Comparison of ENCODE assay signal across 7 cellular contexts in genomic region chr1:148605266-148605665, GRCh38. TPM values are rescaled to one million over a fixed set of nuclear protein-coding genes. Genes with fewer than 3 reads are reported as not detected.
A peak's percentile ranks its signal among the peaks of the same experiment; 100 is the strongest.
DNase-seq lines count a peak whose midpoint lies in the region; ATAC-seq and TF ChIP-seq lines count a peak whose summit lies in the region.
"Not testable (repeated sequence)": the region's sequence is repeated elsewhere in the genome, so short reads cannot be mapped to it uniquely, and the experiment has no call there.

No MANE protein-coding gene starts in this region.

- not testable (repeated sequence) for H2AFZ ChIP-seq in IMR-90 (replicated peaks; ENCODE audit: low read length, poor library complexity)

- not testable (repeated sequence) for H4K5ac ChIP-seq in IMR-90 (ENCODE audit: low read depth, low read length)

- not testable (repeated sequence) for H4K91ac ChIP-seq in IMR-90 (ENCODE audit: insufficient read depth, low read depth, low read length)

- H2AK9ac ChIP-seq in IMR-90 (replicated peaks; ENCODE audit: low read depth, low read length, poor library complexity): not testable (repeated sequence)

- not testable (repeated sequence) for H3K79me1 ChIP-seq in IMR-90 (ENCODE audit: low read depth in 1 of 2, low read length in 2 of 2)

- not testable (repeated sequence) for H4K20me1 ChIP-seq in IMR-90 (ENCODE audit: insufficient read depth, low read length)

- H2BK15ac ChIP-seq in IMR-90 (ENCODE audit: low read depth, low read length): not testable (repeated sequence)

- intact Hi-C loops in IMR-90 (cut with micrococcal nuclease); activated CD4-positive, alpha-beta T cell treated with anti-CD3 and anti-CD28 coated beads, Interleukin-2, amount 10 ng/mL, durations not matched to agents 24 days and 14 days (cut with micrococcal nuclease): not testable (repeated sequence)

- not testable (repeated sequence) for H2BK120ac ChIP-seq in IMR-90 (ENCODE audit: low read depth, low read length)

- dilution Hi-C loops in IMR-90 (cut with HindIII; ENCODE audit: low sequenced_read_pairs, unreplicated experiment): not testable (repeated sequence)

- DNase-seq in ACHN (peak; percentile 44), IMR-90 (peak; percentile 0), cardiac fibroblast (ENCODE audit: low read depth in 2 of 2) (peak; percentile 4 to 63), glomerular visceral epithelial cell (ENCODE audit: extremely low spot score) (peak; percentile 11), kidney tubule cell (ENCODE audit: low spot score) (peak; percentile 32), renal cortical epithelial cell (ENCODE audit: low read depth) (peak; percentile 64)
- DNase-seq in activated CD4-positive, alpha-beta T cell treated with anti-CD3 and anti-CD28 coated beads, Interleukin-2, amount 10 ng/mL, durations not matched to agents 24 days and 14 days: not testable (repeated sequence)

- TF ChIP-seq POLR2A in IMR-90 (IDR thresholded peaks at IDR 0.05; ENCODE audit: low read depth, low read length): not testable (repeated sequence)

- not testable (repeated sequence) for BruUV-seq in IMR-90 (replicated peaks; lab: Mats Ljungman, UMichigan)

- not testable (repeated sequence) for H3K14ac ChIP-seq in IMR-90 (replicated peaks; ENCODE audit: low read depth, low read length)

- TF ChIP-seq RAD21 in IMR-90 (IDR thresholded peaks at IDR 0.05; ENCODE audit: low read length): not testable (repeated sequence)

- not testable (repeated sequence) for H2BK20ac ChIP-seq in IMR-90 (ENCODE audit: low read depth, low read length)

- H2AK5ac ChIP-seq in IMR-90 (ENCODE audit: low read depth, low read length): not testable (repeated sequence)

- not testable (repeated sequence) for H2BK5ac ChIP-seq in IMR-90 (ENCODE audit: low read depth, low read length, poor library complexity, severe bottlenecking)

- not testable (repeated sequence) for TF ChIP-seq CTCF in IMR-90 (conservative IDR thresholded peaks at IDR 0.05; ENCODE audit: low read depth, low read length); cardiac fibroblast (IDR thresholded peaks at IDR 0.05; ENCODE audit: low read depth, low read length)

- not testable (repeated sequence) for H3K36me3 Mint-ChIP-seq in activated CD4-positive, alpha-beta T cell treated with anti-CD3 and anti-CD28 coated beads, Interleukin-2, amount 10 ng/mL, durations not matched to agents 24 days and 14 days (ENCODE audit: low read depth)

- H3K27ac Mint-ChIP-seq in activated CD4-positive, alpha-beta T cell treated with anti-CD3 and anti-CD28 coated beads, Interleukin-2, amount 10 ng/mL, durations not matched to agents 24 days and 14 days: peak overlapping the region; percentile 23

- H4K8ac ChIP-seq in IMR-90 (ENCODE audit: low read depth in 2 of 2, low read length in 2 of 2): not testable (repeated sequence)

- H3K4me3 ChIP-seq in IMR-90 (ENCODE audit: insufficient read depth, low read depth, low read length); cardiac fibroblast (replicated peaks in 1 of 2; ENCODE audit: low read depth in 2 of 2, low read length in 2 of 2): not testable (repeated sequence)

- not testable (repeated sequence) for H3K9me3 Mint-ChIP-seq in activated CD4-positive, alpha-beta T cell treated with anti-CD3 and anti-CD28 coated beads, Interleukin-2, amount 10 ng/mL, durations not matched to agents 24 days and 14 days

- H3K4me2 ChIP-seq in IMR-90 (ENCODE audit: low read depth, low read length): not testable (repeated sequence)

- not testable (repeated sequence) for H3K4me1 ChIP-seq in IMR-90 (ENCODE audit: control insufficient read depth, insufficient read depth, low read length)

- H3K4me1 Mint-ChIP-seq in activated CD4-positive, alpha-beta T cell treated with anti-CD3 and anti-CD28 coated beads, Interleukin-2, amount 10 ng/mL, durations not matched to agents 24 days and 14 days: not testable (repeated sequence)

- in situ Hi-C loops in ACHN (cut with HindIII; ENCODE audit: low pct_ligation_motif_present, low pct_unique_long_range_greater_than_20kb, low sequenced_read_pairs); IMR-90 (cut with MboI; ENCODE audit: low sequenced_read_pairs): not testable (repeated sequence)

- no CpG with 5 or more reads among the region's 2 CpGs for WGBS in IMR-90 (ENCODE audit: extremely low coverage in 2 of 2, insufficient read length in 1 of 2), 2 experiments

- not testable (repeated sequence) for H3K56ac ChIP-seq in IMR-90 (ENCODE audit: extremely low read depth, insufficient read depth, low read length)

- not testable (repeated sequence) for H3K18ac ChIP-seq in IMR-90 (ENCODE audit: low read depth, low read length)

- H3K4me3 Mint-ChIP-seq in activated CD4-positive, alpha-beta T cell treated with anti-CD3 and anti-CD28 coated beads, Interleukin-2, amount 10 ng/mL, durations not matched to agents 24 days and 14 days: not testable (repeated sequence)

- POLR2A ChIA-PET in IMR-90 (lab: Charles Lee; ENCODE audit: unreplicated experiment): not testable (repeated sequence)

- ATAC-seq in IMR-90 (ENCODE audit: low read depth): not testable (repeated sequence)

- H3K27ac ChIP-seq in IMR-90 (ENCODE audit: insufficient read depth, low read length): not testable (repeated sequence)

- H3K27me3 ChIP-seq in IMR-90 (ENCODE audit: control insufficient read depth, insufficient read depth, low read length): not testable (repeated sequence)

- H3K9ac ChIP-seq in IMR-90 (ENCODE audit: low read depth, low read length): not testable (repeated sequence)

- CTCF ChIA-PET in IMR-90 (lab: Yijun Ruan, JAX): not testable (repeated sequence)

- H3K9me1 ChIP-seq in IMR-90 (ENCODE audit: insufficient read depth, low read length): not testable (repeated sequence)

- H3K27me3 Mint-ChIP-seq in activated CD4-positive, alpha-beta T cell treated with anti-CD3 and anti-CD28 coated beads, Interleukin-2, amount 10 ng/mL, durations not matched to agents 24 days and 14 days: not testable (repeated sequence)

- not testable (repeated sequence) for H3K4ac ChIP-seq in IMR-90 (ENCODE audit: low read depth, low read length)

- not testable (repeated sequence) for H3K23ac ChIP-seq in IMR-90 (ENCODE audit: low read depth, low read length)

- H3K36me3 ChIP-seq in IMR-90 (ENCODE audit: control insufficient read depth, insufficient read depth, low read length): not testable (repeated sequence)

- H3K9me3 ChIP-seq in IMR-90 (ENCODE audit: control insufficient read depth, insufficient read depth, low read length): not testable (repeated sequence)

RNA-seq across cellular contexts. Expression of gene NBPF14, which starts 9.5 kb away (rescaled TPM):
- total RNA-seq in IMR-90 (2012; rRNA removed) (24.7 and 43.7 TPM in 2 replicates), renal cortical epithelial cell (20.0 and 37.3 TPM in 2 replicates)
- polyA plus RNA-seq in IMR-90 (2012; rRNA removed): 14.1 and 16.5 TPM in 2 replicates
- polyA plus RNA-seq in IMR-90 (2012; cell fraction: cytosol; rRNA removed): 17.5 and 20.6 TPM in 2 replicates
- polyA plus RNA-seq in IMR-90 (2012; cell fraction: nucleus; rRNA removed; ENCODE audit: low replicate concordance): 17.4 and 36.1 TPM in 2 replicates
- total RNA-seq in activated CD4-positive, alpha-beta T cell treated with anti-CD3 and anti-CD28 coated beads, Interleukin-2, amount 10 ng/mL, durations not matched to agents 24 days and 14 days: 20.0 and 20.5 TPM in 2 replicates
